Comparison of ENCODE assay signal across 8 cellular contexts in genomic region chr21:29164330-29164942, GRCh38. TPM values are rescaled to one million over a fixed set of nuclear protein-coding genes. Genes with fewer than 3 reads are reported as not detected.
A peak's percentile ranks its signal among the peaks of the same experiment; 100 is the strongest.
DNase-seq lines count a peak whose midpoint lies in the region; ATAC-seq and TF ChIP-seq lines count a peak whose summit lies in the region.

No MANE protein-coding gene starts in this region.

- H3K9ac ChIP-seq in colonic mucosa (ENCODE audit: low read depth in 2 of 2, low read length in 2 of 2), result no peak overlapping the region

- CTCF ChIA-PET in AG04450 (lab: Charles Lee), result interaction anchor here (0.6 to 4.7 kb wide), 54 partner anchors 9 to 688 kb away, joined by 3 to 88 read pairs (median 5); partner anchors contain the start of gene BACH1

- no peaks in the 10 kb centered on the region for H3K4me1 ChIP-seq in colonic mucosa

- POLR2A ChIA-PET in AG04450 (lab: Yijun Ruan, JAX), result interaction anchor here (0.8 to 1.4 kb wide), 3 partner anchors 93 to 179 kb away, joined by 4 to 5 read pairs (median 4); partner anchors contain the start of gene BACH1

- H3K9me3 ChIP-seq in AG04450 (ENCODE audit: control insufficient read depth, insufficient read depth, low read length), result no peaks in the 10 kb centered on the region
- H3K9me3 ChIP-seq in colonic mucosa, result no peaks in the 10 kb centered on the region

- H3K36me3 ChIP-seq in colonic mucosa, result no peaks in the 10 kb centered on the region

- no peaks in the 10 kb centered on the region for H3K9me3 Mint-ChIP-seq in activated naive CD4-positive, alpha-beta T cell treated with anti-CD3 and anti-CD28 coated beads, Interleukin-2, amount 50 U/mL, for 72 hours

- DNase-seq in AG04450 (ENCODE audit: low read depth, low spot score) (no peak), NCI-H82 treated with DMSO at 0.1 percent for 48 hours (lab: John Stamatoyannopoulos, UW; ENCODE audit: unreplicated experiment) (peak; percentile 56), colonic mucosa (no peak), medulla oblongata (ENCODE audit: extremely low spot score) (peak; percentile 88)
- DNase-seq in activated naive CD4-positive, alpha-beta T cell treated with anti-CD3 and anti-CD28 coated beads, Interleukin-2, amount 50 U/mL, for 72 hours (ENCODE audit: low spot score in 2 of 2), result no peak

- no peak overlapping the region for H3K27ac Mint-ChIP-seq in activated naive CD4-positive, alpha-beta T cell treated with anti-CD3 and anti-CD28 coated beads, Interleukin-2, amount 50 U/mL, for 72 hours

- H3K4me3 ChIP-seq in AG04450 (ENCODE audit: low read depth, low read length) (no peak overlapping the region), colonic mucosa (no peak overlapping the region)

- H3K27ac ChIP-seq in AG04450 (ENCODE audit: low read depth, low read length), result no peak overlapping the region
- no peak overlapping the region for H3K27ac ChIP-seq in colonic mucosa

- peak; percentile 42 for ATAC-seq in GM19351 (IDR thresholded peaks at IDR 0.05; ENCODE audit: unreplicated experiment)
- no peak for ATAC-seq in HG02571 (IDR thresholded peaks at IDR 0.05; ENCODE audit: unreplicated experiment)
- no peak for ATAC-seq in GM18517 (IDR thresholded peaks at IDR 0.05; ENCODE audit: unreplicated experiment)
- ATAC-seq in activated naive CD4-positive, alpha-beta T cell treated with anti-CD3 and anti-CD28 coated beads, Interleukin-2, amount 50 U/mL, for 72 hours, result no peak

- intact Hi-C loops in colonic mucosa (cut with DNase I), result loop anchor here (2.0 to 5.0 kb wide), 2 partner anchors 72 to 206 kb away; no protein-coding TSS in a partner anchor

- no peaks in the 10 kb centered on the region for H3K36me3 Mint-ChIP-seq in activated naive CD4-positive, alpha-beta T cell treated with anti-CD3 and anti-CD28 coated beads, Interleukin-2, amount 50 U/mL, for 72 hours

- H3K27me3 ChIP-seq in AG04450 (ENCODE audit: control insufficient read depth, insufficient read depth, low read length), result no peaks in the 10 kb centered on the region
- no peaks in the 10 kb centered on the region for H3K27me3 ChIP-seq in colonic mucosa

- TF ChIP-seq CTCF in AG04450 (IDR thresholded peaks at IDR 0.05; ENCODE audit: low read depth, low read length) (peak; percentile 85), colonic mucosa (IDR thresholded peaks at IDR 0.05) (peak; percentile 68)

RNA-seq across cellular contexts. Expression of gene MAP3K7CL, which starts 34.0 kb away (rescaled TPM):
- polyA plus RNA-seq in AG04450 (2011; rRNA removed), result 11.0 and 11.1 TPM in 2 replicates
- 9.6 and 11.8 TPM in 2 replicates for polyA minus RNA-seq in AG04450 (2011; rRNA and poly(A)+ RNA removed)
- total RNA-seq in colonic mucosa, result 1 to 10 TPM; 1.9 to 3.4 TPM
- 1 to 10 TPM; 5.4 to 8.6 TPM for total RNA-seq in activated naive CD4-positive, alpha-beta T cell treated with anti-CD3 and anti-CD28 coated beads, Interleukin-2, amount 50 U/mL, for 72 hours

Comparison
In these comparisons a context has a peak if more than half of its experiments do, and no peak if none do; other contexts are left out.
1. DNase-seq: peak in NCI-H82 treated with DMSO at 0.1 percent for 48 hours (single experiment) and medulla oblongata (single experiment); none in AG04450 (single experiment), colonic mucosa (single experiment) and activated naive CD4-positive, alpha-beta T cell treated with anti-CD3 and anti-CD28 coated beads, Interleukin-2, amount 50 U/mL, for 72 hours (0 of 2).